In genomic region chr19:29962777-29963176, GRCh38 we compare ENCODE assay signal across 21 cellular contexts. TPM values are rescaled to one million over a fixed set of nuclear protein-coding genes. Genes with fewer than 3 reads are reported as not detected.
DNase-seq lines count a peak whose midpoint lies in the region; ATAC-seq and TF ChIP-seq lines count a peak whose summit lies in the region.
"Had no signal": no experiment of that assay in that cellular context is flagged by ENCODE, and none has a peak within 500 bp of the region (broad histone marks: within the 10 kb centered on the region; RNA-seq: fewer than 3 reads in every experiment).

No MANE protein-coding gene starts in this region.

- POLR2A ChIA-PET in CD8-positive, alpha-beta T cell (lab: Charles Lee), result interaction anchor here (0.7 kb wide), 1 partner anchor 114 kb away, joined by 4 read pairs; no protein-coding TSS in a partner anchor
- POLR2A ChIA-PET in T-cell (lab: Charles Lee), result no interaction called here

- H3K4me1 ChIP-seq in CD4-positive, CD25-positive, alpha-beta regulatory T cell (ENCODE audit: control insufficient read depth, insufficient read depth, low read length, poor library complexity, severe bottlenecking), result peaks cover 48% of the 10 kb centered on the region
- H3K4me1 ChIP-seq in CD8-positive, alpha-beta T cell (ENCODE audit: insufficient read depth, low read length), result peaks cover 61% of the 10 kb centered on the region
- H3K4me1 ChIP-seq in mesodermal cell (ENCODE audit: control insufficient read depth, insufficient read depth, low read length, poor library complexity, severe bottlenecking) (peaks cover 9% of the 10 kb centered on the region), vagina (peaks cover 41% of the 10 kb centered on the region)

- no peaks in the 10 kb centered on the region for H3K9me3 ChIP-seq in CD4-positive, CD25-positive, alpha-beta regulatory T cell (ENCODE audit: control insufficient read depth in 2 of 2, low read length in 2 of 2)
- H3K9me3 ChIP-seq in CD8-positive, alpha-beta T cell (ENCODE audit: low read length), result no peaks in the 10 kb centered on the region
- H3K9me3 ChIP-seq in mesodermal cell (ENCODE audit: control insufficient read depth, low read length), result no peaks in the 10 kb centered on the region
- H3K9me3 ChIP-seq in vagina, result no peaks in the 10 kb centered on the region
- H3K9me3 ChIP-seq: mucosa of descending colon, Peyer's patch, right lobe of liver, stomach, tibial artery had no signal

- ATAC-seq in CD4-positive, CD25-positive, alpha-beta regulatory T cell (ENCODE audit: low read depth in 2 of 2), result no peak
- peak; percentile 29 for ATAC-seq in CD8-positive, alpha-beta T cell
- ATAC-seq in T-cell (replicated peaks in 1 of 4) (peak in 1 of 4 experiments; percentile 52), HG02642 (IDR thresholded peaks at IDR 0.05; ENCODE audit: poor library complexity, unreplicated experiment) (no peak)
- ATAC-seq: GM23338, right lobe of liver had no signal

- no peak for DNase-seq in CD4-positive, CD25-positive, alpha-beta regulatory T cell
- DNase-seq in CD8-positive, alpha-beta T cell, result no peak
- DNase-seq in T-cell (no peak), NCI-H187 treated with DMSO at 0.1 percent for 48 hours (lab: John Stamatoyannopoulos, UW) (no peak), vagina (ENCODE audit: extremely low spot score in 2 of 2) (no peak)
- DNase-seq: activated CD4-positive, alpha-beta T cell treated with anti-CD3 and anti-CD28 coated beads for 4 hours; amniotic stem cell; Kasumi-1; mucosa of descending colon; MV-4-11; Peyer's patch; posterior cingulate gyrus; right lobe of liver; SIG-M5; stomach; tibial artery had no signal

- 100% methylated on average over 1 of the region's 3 CpGs; no CpG with 5 or more reads in 1 of the 2 experiments for WGBS in mesodermal cell (ENCODE audit: insufficient coverage in 2 of 2), 2 experiments

- peaks cover 64 to 93% (median 76%) of the 10 kb centered on the region in 4 donors for H3K4me1 Mint-ChIP-seq in CD4-positive, CD25-positive, alpha-beta regulatory T cell
- H3K4me1 Mint-ChIP-seq in CD8-positive, alpha-beta T cell (ENCODE audit: low read depth), result peaks cover 79% of the 10 kb centered on the region
- H3K4me1 Mint-ChIP-seq in T-cell, result peaks cover 84 to 88% (median 86%) of the 10 kb centered on the region in 3 donors

- H3K36me3 Mint-ChIP-seq in CD4-positive, CD25-positive, alpha-beta regulatory T cell, result peaks cover 20% of the 10 kb centered on the region
- peaks cover 3% of the 10 kb centered on the region for H3K36me3 Mint-ChIP-seq in CD8-positive, alpha-beta T cell
- H3K36me3 Mint-ChIP-seq in T-cell, result peaks cover 17% of the 10 kb centered on the region

- H3K27me3 Mint-ChIP-seq in CD4-positive, CD25-positive, alpha-beta regulatory T cell, result no peaks in the 10 kb centered on the region
- no peaks in the 10 kb centered on the region for H3K27me3 Mint-ChIP-seq in CD8-positive, alpha-beta T cell (ENCODE audit: low read depth)
- H3K27me3 Mint-ChIP-seq in T-cell, result no peaks in the 10 kb centered on the region

- CTCF ChIA-PET in CD8-positive, alpha-beta T cell (lab: Charles Lee), result no interaction called here
- CTCF ChIA-PET in T-cell (lab: Charles Lee), result no interaction called here

- peaks cover 0 to 1% (median 0%) of the 10 kb centered on the region in 7 donors for H3K9me3 Mint-ChIP-seq in CD4-positive, CD25-positive, alpha-beta regulatory T cell
- no peaks in the 10 kb centered on the region for H3K9me3 Mint-ChIP-seq in CD8-positive, alpha-beta T cell
- H3K9me3 Mint-ChIP-seq in T-cell, result no peaks in the 10 kb centered on the region
- H3K9me3 Mint-ChIP-seq: GM23338 had no signal

- H3K36me3 ChIP-seq in CD4-positive, CD25-positive, alpha-beta regulatory T cell (ENCODE audit: control insufficient read depth, insufficient read depth, low read length), result no peaks in the 10 kb centered on the region
- no peaks in the 10 kb centered on the region for H3K36me3 ChIP-seq in CD8-positive, alpha-beta T cell (ENCODE audit: insufficient read depth, low read length)
- H3K36me3 ChIP-seq in mesodermal cell (ENCODE audit: control insufficient read depth, insufficient read depth, low read length) (no peaks in the 10 kb centered on the region), vagina (no peaks in the 10 kb centered on the region)
- H3K36me3 ChIP-seq: Peyer's patch, right lobe of liver, stomach, tibial artery had no signal

- no peak for TF ChIP-seq CTCF in CD8-positive, alpha-beta T cell (IDR thresholded peaks at IDR 0.05)
- no peak for TF ChIP-seq CTCF in vagina (IDR thresholded peaks at IDR 0.05)

- peak overlapping the region in 2 of 3 donors; percentile 8 to 61 for H3K27ac Mint-ChIP-seq in CD4-positive, CD25-positive, alpha-beta regulatory T cell
- peak overlapping the region; percentile 58 for H3K27ac Mint-ChIP-seq in CD8-positive, alpha-beta T cell
- no peak overlapping the region for H3K27ac Mint-ChIP-seq in T-cell
- H3K27ac Mint-ChIP-seq: GM23338 had no signal

- no peak overlapping the region for H3K4me3 ChIP-seq in CD4-positive, CD25-positive, alpha-beta regulatory T cell (ENCODE audit: low read depth, low read length)
- H3K4me3 ChIP-seq in CD8-positive, alpha-beta T cell (ENCODE audit: low read depth, low read length), result no peak overlapping the region
- H3K4me3 ChIP-seq in mesodermal cell (ENCODE audit: extremely low read depth, insufficient read depth, low read length, poor library complexity, severe bottlenecking), result no peak overlapping the region
- H3K4me3 ChIP-seq in vagina, result no peak overlapping the region
- H3K4me3 ChIP-seq: coronary artery, GM23338, mucosa of descending colon, Peyer's patch, right lobe of liver, stomach, tibial artery had no signal

- H3K4me3 Mint-ChIP-seq in CD4-positive, CD25-positive, alpha-beta regulatory T cell, result peak overlapping the region in 2 of 4 donors; percentile 1 to 36
- H3K4me3 Mint-ChIP-seq in CD8-positive, alpha-beta T cell, result peak overlapping the region; percentile 0
- peak overlapping the region in 2 of 3 donors; percentile 29 to 30 for H3K4me3 Mint-ChIP-seq in T-cell
- H3K4me3 Mint-ChIP-seq: CD14-positive monocyte, GM23338 had no signal

- H3K27ac ChIP-seq in CD4-positive, CD25-positive, alpha-beta regulatory T cell (ENCODE audit: insufficient read depth, low read length, poor library complexity, severe bottlenecking), result no peak overlapping the region
- H3K27ac ChIP-seq in CD8-positive, alpha-beta T cell (ENCODE audit: low read depth, low read length), result no peak overlapping the region
- peak overlapping the region; percentile 19 for H3K27ac ChIP-seq in mesodermal cell (ENCODE audit: low read depth, low read length, severe bottlenecking)
- no peak overlapping the region for H3K27ac ChIP-seq in vagina
- H3K27ac ChIP-seq: coronary artery, Peyer's patch, right lobe of liver, stomach, tibial artery had no signal

- intact Hi-C loops in CD8-positive, alpha-beta T cell (cut with DNase I, micrococcal nuclease), result no loop called here
- intact Hi-C loops in vagina (cut with DNase I), result no loop called here

- H3K27me3 ChIP-seq in CD4-positive, CD25-positive, alpha-beta regulatory T cell (ENCODE audit: control insufficient read depth, insufficient read depth, low read length), result no peaks in the 10 kb centered on the region
- no peaks in the 10 kb centered on the region for H3K27me3 ChIP-seq in CD8-positive, alpha-beta T cell (ENCODE audit: insufficient read depth, low read length)
- H3K27me3 ChIP-seq in vagina, result no peaks in the 10 kb centered on the region
- H3K27me3 ChIP-seq: Peyer's patch, right lobe of liver, stomach, tibial artery had no signal

- no peak for TF ChIP-seq POLR2A in vagina (IDR thresholded peaks at IDR 0.05)

RNA-seq across cellular contexts. Expression of gene URI1, which starts 20.7 kb away (rescaled TPM):
- total RNA-seq in CD4-positive, CD25-positive, alpha-beta regulatory T cell, result 60.8 TPM
- polyA plus RNA-seq in CD4-positive, CD25-positive, alpha-beta regulatory T cell, result 10 to 100 TPM; 11.9 to 31.2 (median 18.0) TPM
- total RNA-seq in CD8-positive, alpha-beta T cell, result 10 to 100 TPM; 51.3 to 56.4 TPM
- total RNA-seq in T-cell (10 to 100 TPM; 69.0 to 84.8 (median 75.7) TPM), vagina (39.8 TPM)
- polyA plus RNA-seq in mesodermal cell (2013, experiment 1 of 2), result 50.6 TPM
- polyA plus RNA-seq in mesodermal cell (2013, experiment 2 of 2), result 58.2 TPM

Comparison
In these comparisons a context has a peak if more than half of its experiments do, and no peak if none do; other contexts are left out.
1. H3K27ac Mint-ChIP-seq: peak in CD4-positive, CD25-positive, alpha-beta regulatory T cell (2 of 3) and CD8-positive, alpha-beta T cell (single experiment); none in T-cell (0 of 2).